20 cellular contexts compared by ENCODE assay signal in the genomic region with DNA sequence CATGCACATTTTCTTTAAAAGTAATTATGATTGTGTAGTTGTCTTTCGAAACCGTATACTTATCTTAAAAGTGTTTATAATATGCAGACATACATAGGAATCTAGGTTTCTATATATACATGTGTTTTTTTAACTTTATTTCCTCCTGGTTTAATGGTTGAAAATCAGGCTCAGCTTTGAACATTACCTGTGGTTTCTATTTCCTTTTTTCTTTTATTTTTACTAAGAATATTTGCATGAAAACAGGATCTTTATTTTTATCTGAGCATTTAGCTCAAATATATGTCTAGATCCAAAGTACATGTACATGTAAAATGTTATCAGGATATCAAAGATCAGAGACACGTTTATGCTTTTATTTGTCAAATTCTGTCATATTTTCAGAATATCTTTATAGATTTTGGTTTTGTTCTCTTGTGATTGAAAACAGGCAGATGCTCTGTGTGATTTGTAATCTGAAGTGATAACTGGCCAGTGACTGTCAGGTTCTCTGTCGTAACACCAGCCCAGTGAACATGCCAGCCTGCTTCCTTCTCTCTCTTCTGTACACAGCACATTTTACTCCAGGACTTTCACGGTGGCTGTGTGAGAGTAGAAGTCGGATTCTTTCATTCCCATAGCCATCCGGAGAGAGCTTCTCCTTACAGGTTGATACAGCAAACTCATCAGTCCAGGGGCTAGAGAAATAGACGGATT. TPM values are rescaled to one million over a fixed set of nuclear protein-coding genes. Genes with fewer than 3 reads are reported as not detected.
A peak's percentile ranks its signal among the peaks of the same experiment; 100 is the strongest.
DNase-seq lines count a peak whose midpoint lies in the region; ATAC-seq, FAIRE-seq and TF ChIP-seq lines count a peak whose summit lies in the region.
"Had no signal": no experiment of that assay in that cellular context is flagged by ENCODE, and none has a peak within 500 bp of the region (broad histone marks: within the 10 kb centered on the region; RNA-seq: fewer than 3 reads in every experiment).

No MANE protein-coding gene starts in this region.

- TF ChIP-seq CTCF in HL-60 (IDR thresholded peaks at IDR 0.05; ENCODE audit: insufficient read depth, low read length) (no peak), GM13977 (IDR thresholded peaks at IDR 0.05; ENCODE audit: extremely low read depth, insufficient read depth, missing control alignments) (no peak), D721Med (IDR thresholded peaks at IDR 0.05; ENCODE audit: insufficient read depth, missing control alignments) (no peak), RWPE1 (conservative IDR thresholded peaks at IDR 0.05; ENCODE audit: low read depth) (no peak)

- no peaks in the 10 kb centered on the region for H3K9me3 Mint-ChIP-seq in CD4-positive, alpha-beta memory T cell
- no peaks in the 10 kb centered on the region for H3K9me3 Mint-ChIP-seq in naive thymus-derived CD4-positive, alpha-beta T cell
- H3K9me3 Mint-ChIP-seq: activated T-helper 17 cell treated with anti-CD3 and anti-CD28 coated beads, Interleukin-2, amount 50 U/mL, for 72 hours had no signal

- no peak overlapping the region for H3K27ac ChIP-seq in CD4-positive, alpha-beta memory T cell (ENCODE audit: low read depth, low read length)
- H3K27ac ChIP-seq in HL-60 (replicated peaks) (no peak overlapping the region), RWPE1 (no peak overlapping the region)
- H3K27ac ChIP-seq in naive thymus-derived CD4-positive, alpha-beta T cell (ENCODE audit: low read depth, low read length): peak overlapping the region; percentile 44
- H3K27ac ChIP-seq: hepatocyte, upper lobe of left lung had no signal

- CTCF ChIA-PET in CD4-positive, alpha-beta memory T cell (lab: Charles Lee; ENCODE audit: partially characterized antibody): interaction anchor here (0.6 to 0.7 kb wide), 2 partner anchors 77 to 1158 kb away, joined by 3 read pairs; no protein-coding TSS in a partner anchor
- CTCF ChIA-PET in naive thymus-derived CD4-positive, alpha-beta T cell (lab: Charles Lee): interaction anchor here (0.6 to 1.2 kb wide), 4 partner anchors 27 to 115 kb away, joined by 3 to 5 read pairs (median 4); no protein-coding TSS in a partner anchor
- CTCF ChIA-PET in RWPE1 (lab: Yijun Ruan, JAX): no interaction called here

- H3K27ac Mint-ChIP-seq in CD4-positive, alpha-beta memory T cell: peak overlapping the region in 6 of 7 donors; percentile 52 to 86 (median 80)
- H3K27ac Mint-ChIP-seq in T-helper 17 cell: peak overlapping the region; percentile 77
- peak overlapping the region in 8 of 9 donors; percentile 69 to 87 (median 80) for H3K27ac Mint-ChIP-seq in naive thymus-derived CD4-positive, alpha-beta T cell
- H3K27ac Mint-ChIP-seq: activated T-helper 17 cell treated with anti-CD3 and anti-CD28 coated beads, Interleukin-2, amount 50 U/mL, for 72 hours had no signal

- in situ Hi-C loops in GM13977 (cut with MboI; ENCODE audit: low pct_unique_long_range_greater_than_20kb, low sequenced_read_pairs, unreplicated experiment): no loop called here

- DNase-seq in CD4-positive, alpha-beta memory T cell: no peak
- DNase-seq in HL-60 (ENCODE audit: low read depth in 1 of 2, low spot score in 1 of 2) (peak; percentile 25 to 55), T-helper 17 cell (no peak), GM13977 (ENCODE audit: low spot score) (no peak), D721Med (ENCODE audit: insufficient read length, low spot score) (no peak), RWPE1 (ENCODE audit: low spot score) (no peak)
- DNase-seq in naive thymus-derived CD4-positive, alpha-beta T cell: no peak
- DNase-seq: amniotic stem cell, NCI-H1092, NCI-H2081 treated with DMSO at 0.1 percent for 48 hours, NCI-H510A, right cardiac atrium, SIG-M5, upper lobe of left lung had no signal

- no peaks in the 10 kb centered on the region for H3K27me3 Mint-ChIP-seq in CD4-positive, alpha-beta memory T cell
- H3K27me3 Mint-ChIP-seq in T-helper 17 cell: no peaks in the 10 kb centered on the region
- no peaks in the 10 kb centered on the region for H3K27me3 Mint-ChIP-seq in naive thymus-derived CD4-positive, alpha-beta T cell
- H3K27me3 Mint-ChIP-seq: activated T-helper 17 cell treated with anti-CD3 and anti-CD28 coated beads, Interleukin-2, amount 50 U/mL, for 72 hours had no signal

- peaks cover 11% of the 10 kb centered on the region for H3K4me1 ChIP-seq in CD4-positive, alpha-beta memory T cell (ENCODE audit: insufficient read depth, low read length)
- H3K4me1 ChIP-seq in naive thymus-derived CD4-positive, alpha-beta T cell (ENCODE audit: control insufficient read depth in 2 of 2, insufficient read depth in 2 of 2, low read length in 2 of 2): peaks cover 0 to 10% of the 10 kb centered on the region in 2 donors
- H3K4me1 ChIP-seq: upper lobe of left lung had no signal

- H3K36me3 Mint-ChIP-seq in CD4-positive, alpha-beta memory T cell: peaks cover 3 to 12% of the 10 kb centered on the region in 2 donors
- peaks cover 2% of the 10 kb centered on the region for H3K36me3 Mint-ChIP-seq in T-helper 17 cell (ENCODE audit: low read depth)
- peaks cover 0 to 12% (median 5%) of the 10 kb centered on the region in 5 donors for H3K36me3 Mint-ChIP-seq in naive thymus-derived CD4-positive, alpha-beta T cell

- H3K4me3 Mint-ChIP-seq in CD4-positive, alpha-beta memory T cell: peak overlapping the region in 6 of 8 donors; percentile 17 to 63 (median 41)
- H3K4me3 Mint-ChIP-seq in T-helper 17 cell: no peak overlapping the region
- H3K4me3 Mint-ChIP-seq in naive thymus-derived CD4-positive, alpha-beta T cell: peak overlapping the region in 9 of 10 donors; percentile 44 to 78 (median 58)
- H3K4me3 Mint-ChIP-seq: activated T-helper 17 cell treated with anti-CD3 and anti-CD28 coated beads, Interleukin-2, amount 50 U/mL, for 72 hours had no signal

- H3K4me3 ChIP-seq in CD4-positive, alpha-beta memory T cell (ENCODE audit: low read length in 2 of 2): no peak overlapping the region
- no peak overlapping the region for H3K4me3 ChIP-seq in HL-60 (replicated peaks; ENCODE audit: insufficient read depth, low read length)
- H3K4me3 ChIP-seq in naive thymus-derived CD4-positive, alpha-beta T cell (ENCODE audit: low read length): no peak overlapping the region
- H3K4me3 ChIP-seq: hepatocyte, K562, upper lobe of left lung had no signal

- no peaks in the 10 kb centered on the region for H3K27me3 ChIP-seq in CD4-positive, alpha-beta memory T cell (ENCODE audit: insufficient read depth, low read length)
- no peaks in the 10 kb centered on the region for H3K27me3 ChIP-seq in HL-60 (ENCODE audit: insufficient read depth, poor library complexity, severe bottlenecking)
- no peaks in the 10 kb centered on the region for H3K27me3 ChIP-seq in naive thymus-derived CD4-positive, alpha-beta T cell (ENCODE audit: control insufficient read depth in 2 of 2, insufficient read depth in 2 of 2, low read length in 2 of 2)
- H3K27me3 ChIP-seq: hepatocyte, upper lobe of left lung had no signal

- no peak for FAIRE-seq in D721Med (lab: Jason Lieb, UNC)
- FAIRE-seq: islet of Langerhans, K562 had no signal

- intact Hi-C loops in CD4-positive, alpha-beta memory T cell (cut with micrococcal nuclease): no loop called here
- intact Hi-C loops in naive thymus-derived CD4-positive, alpha-beta T cell (cut with micrococcal nuclease): no loop called here

- ATAC-seq in T-helper 17 cell (no peak), GM18907 (IDR thresholded peaks at IDR 0.05; ENCODE audit: unreplicated experiment) (no peak)
- ATAC-seq in naive thymus-derived CD4-positive, alpha-beta T cell: no peak
- ATAC-seq: activated CD4-positive, CD25-positive, alpha-beta regulatory T cell treated with anti-CD3 and anti-CD28 coated beads, Interleukin-2, amount 50 U/mL, for 24 hours; activated T-helper 17 cell treated with anti-CD3 and anti-CD28 coated beads, Interleukin-2, amount 50 U/mL, for 72 hours; K562; right cardiac atrium had no signal

- no peaks in the 10 kb centered on the region for H3K9me3 ChIP-seq in CD4-positive, alpha-beta memory T cell (ENCODE audit: control insufficient read depth in 1 of 2, low read length in 2 of 2)
- no peaks in the 10 kb centered on the region for H3K9me3 ChIP-seq in T-helper 17 cell (ENCODE audit: control insufficient read depth, low read length, poor library complexity, severe bottlenecking)
- H3K9me3 ChIP-seq in naive thymus-derived CD4-positive, alpha-beta T cell (ENCODE audit: control insufficient read depth in 2 of 3, low read length in 3 of 3): no peaks in the 10 kb centered on the region
- H3K9me3 ChIP-seq: upper lobe of left lung had no signal

- POLR2A ChIA-PET in CD4-positive, alpha-beta memory T cell (lab: Charles Lee; ENCODE audit: partially characterized antibody): no interaction called here
- POLR2A ChIA-PET in naive thymus-derived CD4-positive, alpha-beta T cell (lab: Charles Lee): interaction anchor here (0.6 to 1.4 kb wide), 8 partner anchors 8 to 1268 kb away, joined by 3 to 5 read pairs (median 4); partner anchors contain the start of genes RAD9B and VPS29
- POLR2A ChIA-PET in RWPE1 (lab: Yijun Ruan, JAX; ENCODE audit: low non-redundant PET): no interaction called here

- no peaks in the 10 kb centered on the region for H3K36me3 ChIP-seq in CD4-positive, alpha-beta memory T cell (ENCODE audit: insufficient read depth, low read length)
- no peaks in the 10 kb centered on the region for H3K36me3 ChIP-seq in naive thymus-derived CD4-positive, alpha-beta T cell (ENCODE audit: control insufficient read depth in 2 of 3, insufficient read depth in 3 of 3, low read length in 3 of 3)

- peaks cover 5 to 11% (median 7%) of the 10 kb centered on the region in 4 donors for H3K4me1 Mint-ChIP-seq in CD4-positive, alpha-beta memory T cell
- peaks cover 5% of the 10 kb centered on the region for H3K4me1 Mint-ChIP-seq in T-helper 17 cell
- peaks cover 1 to 26% (median 18%) of the 10 kb centered on the region in 7 donors for H3K4me1 Mint-ChIP-seq in naive thymus-derived CD4-positive, alpha-beta T cell
- H3K4me1 Mint-ChIP-seq: activated T-helper 17 cell treated with anti-CD3 and anti-CD28 coated beads, Interleukin-2, amount 50 U/mL, for 72 hours had no signal

RNA-seq across cellular contexts. Expression of gene TCTN1, which starts 13.7 kb away (rescaled TPM):
- 1 to 10 TPM; 5.8 to 7.7 TPM for total RNA-seq in CD4-positive, alpha-beta memory T cell
- 1 to 10 TPM; 5.9 to 6.1 TPM for polyA plus RNA-seq in CD4-positive, alpha-beta memory T cell
- total RNA-seq in T-helper 17 cell: 1 to 10 TPM; 5.0 to 8.5 TPM
- 10 to 100 TPM in 3 of 5 experiments, 1 to 10 TPM in 2; 5.2 to 13.0 (median 10.2) TPM for total RNA-seq in naive thymus-derived CD4-positive, alpha-beta T cell
- 1 to 10 TPM; 4.2 to 8.8 TPM for polyA plus RNA-seq in naive thymus-derived CD4-positive, alpha-beta T cell

RNA-seq across cellular contexts. Expression of gene PPTC7, which starts 44.5 kb away (rescaled TPM):
- total RNA-seq in CD4-positive, alpha-beta memory T cell: 10 to 100 TPM; 32.6 to 35.6 TPM
- 10 to 100 TPM in 1 of 2 donors, 1 to 10 TPM in 1; 4.7 to 12.6 TPM for polyA plus RNA-seq in CD4-positive, alpha-beta memory T cell
- total RNA-seq in T-helper 17 cell: 10 to 100 TPM; 45.5 to 49.4 TPM
- 10 to 100 TPM; 36.7 to 43.8 (median 38.8) TPM for total RNA-seq in naive thymus-derived CD4-positive, alpha-beta T cell
- 10 to 100 TPM in 1 of 2 donors, 1 to 10 TPM in 1; 9.7 to 10.7 TPM for polyA plus RNA-seq in naive thymus-derived CD4-positive, alpha-beta T cell

Comparison
In these comparisons a context has a peak if more than half of its experiments do, and no peak if none do; other contexts are left out.
1. DNase-seq: peak in HL-60 (2 of 2); none in CD4-positive, alpha-beta memory T cell (0 of 5), T-helper 17 cell (0 of 3), naive thymus-derived CD4-positive, alpha-beta T cell (0 of 9), GM13977 (single experiment), D721Med (single experiment) and RWPE1 (single experiment).
2. Peak in every context shown above with its lines, with median percentiles within 50 percentile points of each other: H3K27ac Mint-ChIP-seq.